Comparison of ENCODE assay signal across 27 cellular contexts in the genomic region with DNA sequence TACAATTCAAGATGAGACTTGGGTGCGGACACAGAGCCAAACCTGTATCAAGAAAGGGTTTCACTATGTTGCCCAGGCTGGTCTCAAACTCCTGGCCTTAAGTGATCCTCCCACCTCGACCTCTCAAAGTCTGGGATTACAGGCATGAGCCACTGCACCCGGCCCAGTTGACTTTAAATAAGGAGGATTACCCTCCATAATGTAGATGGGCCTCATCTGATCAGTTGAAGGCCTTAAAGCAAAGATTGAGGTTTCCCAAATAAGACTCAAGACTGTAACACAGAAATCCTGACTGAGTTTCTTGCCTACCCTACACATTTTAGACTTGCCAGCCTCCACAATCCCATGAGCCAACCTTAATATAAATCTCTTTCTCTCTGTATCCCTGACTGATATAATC.
"Had no signal": no experiment of that assay in that cellular context is flagged by ENCODE, and none has a peak within 500 bp of the region (broad histone marks: within the 10 kb centered on the region; RNA-seq: fewer than 3 reads in every experiment).

No MANE protein-coding gene starts in this region.

- ATAC-seq: natural killer cell treated with Interleukin-12 subunit alpha and Interleukin-12 subunit beta and Interleukin-15 and Interleukin-18, amount 100 ng/mL, for 72 hours; pancreas; right cardiac atrium; right lobe of liver; stimulated activated effector memory CD8-positive, alpha-beta T cell treated with anti-CD3 and anti-CD28 coated beads, Interleukin-12 subunit alpha, Interleukin-12 subunit beta, amount 100 ng/mL, for 72 hours; stimulated activated naive B cell treated with anti-CD40 and anti-IgM and Interleukin-4, amounts not matched to agents 10 μg/mL and 1 μg/mL and 100 μg/mL, for 72 hours had no signal

- H3K4me1 Mint-ChIP-seq: nephron progenitor cell; neural crest cell; stimulated activated effector memory CD8-positive, alpha-beta T cell treated with anti-CD3 and anti-CD28 coated beads, Interleukin-12 subunit alpha, Interleukin-12 subunit beta, amount 100 ng/mL, for 72 hours; stimulated activated naive B cell treated with anti-CD40 and anti-IgM and Interleukin-4, amounts not matched to agents 10 μg/mL and 1 μg/mL and 100 μg/mL, for 72 hours had no signal

- H3K9me3 ChIP-seq: neutrophil, pancreas, prostate gland, right lobe of liver, sigmoid colon, stomach, thoracic aorta, thyroid gland, upper lobe of left lung, vagina had no signal

- H3K27me3 Mint-ChIP-seq: stimulated activated naive B cell treated with anti-CD40 and anti-IgM and Interleukin-4, amounts not matched to agents 10 μg/mL and 1 μg/mL and 100 μg/mL, for 72 hours; stimulated activated naive CD8-positive, alpha-beta T cell treated with anti-CD3 and anti-CD28 coated beads, Interleukin-15, Interleukin-2, amounts not matched to agents 100 ng/mL and 50 ng/mL, for 24 hours had no signal

- H3K36me3 Mint-ChIP-seq: natural killer cell treated with Interleukin-12 subunit alpha and Interleukin-12 subunit beta and Interleukin-15 and Interleukin-18, amount 100 ng/mL, for 72 hours; stimulated activated effector memory CD8-positive, alpha-beta T cell treated with anti-CD3 and anti-CD28 coated beads, Interleukin-12 subunit alpha, Interleukin-12 subunit beta, amount 100 ng/mL, for 72 hours; stimulated activated naive B cell treated with anti-CD40 and anti-IgM and Interleukin-4, amounts not matched to agents 10 μg/mL and 1 μg/mL and 100 μg/mL, for 72 hours had no signal

- H3K27ac ChIP-seq: neutrophil, pancreas, prostate gland, right lobe of liver, sigmoid colon, stomach, thoracic aorta, thyroid gland, tibial nerve, upper lobe of left lung, vagina had no signal

- DNase-seq: nephron progenitor cell; nucleus accumbens; pancreas; right cardiac atrium; right lobe of liver; sigmoid colon; small intestine; stimulated activated CD4-positive, alpha-beta T cell treated with anti-CD3 and anti-CD28 coated beads, Interleukin-15, amount 100 ng/mL, for 24 hours; stimulated activated CD4-positive, alpha-beta T cell treated with anti-CD3 and anti-CD28 coated beads, Interleukin-2, amount 100 ng/mL, for 24 hours; stimulated activated CD4-positive, alpha-beta T cell treated with anti-CD3 and anti-CD28 coated beads, Interleukin-2, amount 100 ng/mL, for 48 hours; stimulated activated CD4-positive, alpha-beta T cell treated with anti-CD3 and anti-CD28 coated beads, Interleukin-4, amount 100 ng/mL, for 24 hours; stimulated activated naive B cell treated with anti-CD40 and anti-IgM and Interleukin-4, amounts not matched to agents 10 μg/mL and 1 μg/mL and 100 μg/mL, for 72 hours; stimulated activated naive CD4-positive, alpha-beta T cell treated with Interleukin-2 at 50 U/mL for 16 hours; stomach; thyroid gland; trophoblast cell; upper lobe of left lung had no signal

- H3K27ac Mint-ChIP-seq: natural killer cell treated with Interleukin-12 subunit alpha and Interleukin-12 subunit beta and Interleukin-15 and Interleukin-18, amount 100 ng/mL, for 72 hours; nephron progenitor cell; stimulated activated effector memory CD8-positive, alpha-beta T cell treated with anti-CD3 and anti-CD28 coated beads, Interleukin-12 subunit alpha, Interleukin-12 subunit beta, amount 100 ng/mL, for 72 hours; stimulated activated naive B cell treated with anti-CD40 and anti-IgM and Interleukin-4, amounts not matched to agents 10 μg/mL and 1 μg/mL and 100 μg/mL, for 72 hours; stimulated activated naive CD8-positive, alpha-beta T cell treated with anti-CD3 and anti-CD28 coated beads, Interleukin-15, Interleukin-2, amounts not matched to agents 100 ng/mL and 50 ng/mL, for 24 hours had no signal

- H3K4me3 Mint-ChIP-seq: natural killer cell treated with Interleukin-12 subunit alpha and Interleukin-12 subunit beta and Interleukin-15 and Interleukin-18, amount 100 ng/mL, for 72 hours; nephron progenitor cell; neural crest cell; stimulated activated effector memory CD8-positive, alpha-beta T cell treated with anti-CD3 and anti-CD28 coated beads, Interleukin-12 subunit alpha, Interleukin-12 subunit beta, amount 100 ng/mL, for 72 hours; stimulated activated naive B cell treated with anti-CD40 and anti-IgM and Interleukin-4, amounts not matched to agents 10 μg/mL and 1 μg/mL and 100 μg/mL, for 72 hours; stimulated activated naive CD8-positive, alpha-beta T cell treated with anti-CD3 and anti-CD28 coated beads, Interleukin-15, Interleukin-2, amounts not matched to agents 100 ng/mL and 50 ng/mL, for 24 hours had no signal

- H3K9me3 Mint-ChIP-seq: natural killer cell treated with Interleukin-12 subunit alpha and Interleukin-12 subunit beta and Interleukin-15 and Interleukin-18, amount 100 ng/mL, for 72 hours; nephron progenitor cell; neural crest cell; stimulated activated effector memory CD8-positive, alpha-beta T cell treated with anti-CD3 and anti-CD28 coated beads, Interleukin-12 subunit alpha, Interleukin-12 subunit beta, amount 100 ng/mL, for 72 hours; stimulated activated naive B cell treated with anti-CD40 and anti-IgM and Interleukin-4, amounts not matched to agents 10 μg/mL and 1 μg/mL and 100 μg/mL, for 72 hours; stimulated activated naive CD8-positive, alpha-beta T cell treated with anti-CD3 and anti-CD28 coated beads, Interleukin-15, Interleukin-2, amounts not matched to agents 100 ng/mL and 50 ng/mL, for 24 hours had no signal

- FAIRE-seq: pancreas, small intestine, urothelium cell line had no signal

- H3K4me3 ChIP-seq: pancreas, prostate gland, right lobe of liver, sigmoid colon, stomach, thoracic aorta, thyroid gland, tibial nerve, upper lobe of left lung, vagina had no signal

- H3K4me1 ChIP-seq: prostate gland, right lobe of liver, sigmoid colon, stomach, thyroid gland, tibial nerve, upper lobe of left lung, vagina had no signal

- H3K36me3 ChIP-seq: neutrophil, pancreas, prostate gland, right lobe of liver, sigmoid colon, stomach, thoracic aorta, thyroid gland, tibial nerve, upper lobe of left lung, vagina had no signal

- H3K27me3 ChIP-seq: neutrophil, pancreas, right lobe of liver, sigmoid colon, stomach, thyroid gland, tibial nerve, upper lobe of left lung, vagina had no signal
